In genomic region chr14:75577724-75578098, GRCh38 we compare ENCODE assay signal across 8 cellular contexts. TPM values are rescaled to one million over a fixed set of nuclear protein-coding genes. Genes with fewer than 3 reads are reported as not detected.
A peak's percentile ranks its signal among the peaks of the same experiment; 100 is the strongest.
DNase-seq lines count a peak whose midpoint lies in the region; ATAC-seq and TF ChIP-seq lines count a peak whose summit lies in the region.

No MANE protein-coding gene starts in this region.

- H3K4me1 Mint-ChIP-seq in activated CD4-positive, alpha-beta T cell treated with anti-CD3 and anti-CD28 coated beads for 36 hours, result peaks cover 22% of the 10 kb centered on the region

- no peaks in the 10 kb centered on the region for H3K9me3 Mint-ChIP-seq in activated CD4-positive, alpha-beta T cell treated with anti-CD3 and anti-CD28 coated beads for 36 hours (ENCODE audit: low read depth)

- H3K27me3 ChIP-seq in colonic mucosa (no peaks in the 10 kb centered on the region), layer of hippocampus (ENCODE audit: control insufficient read depth, insufficient read depth, low read length) (no peaks in the 10 kb centered on the region)

- no peaks in the 10 kb centered on the region for H3K9me3 ChIP-seq in colonic mucosa

- intact Hi-C loops in activated CD4-positive, alpha-beta T cell treated with anti-CD3 and anti-CD28 coated beads for 36 hours (cut with DNase I, micrococcal nuclease), result loop anchor here (1.0 to 10.0 kb wide), 5 partner anchors 77 to 405 kb away; partner anchors contain the start of gene ERG28 (in 1 of the 2)
- intact Hi-C loops in colonic mucosa (cut with DNase I), result loop anchor here (2.0 to 5.0 kb wide), 2 partner anchors 77 to 405 kb away; partner anchors contain the start of gene TGFB3

- ATAC-seq in HG02973 (IDR thresholded peaks at IDR 0.05; ENCODE audit: unreplicated experiment), result peak; percentile 68
- peak; percentile 90 for ATAC-seq in activated CD4-positive, alpha-beta T cell treated with anti-CD3 and anti-CD28 coated beads for 36 hours

- peak overlapping the region; percentile 74 for H3K27ac Mint-ChIP-seq in activated CD4-positive, alpha-beta T cell treated with anti-CD3 and anti-CD28 coated beads for 36 hours

- peak; percentile 15 for DNase-seq in NCI-H2029 (lab: John Stamatoyannopoulos, UW)
- no peak for DNase-seq in NCI-H2029 treated with DMSO at 0.1 percent for 48 hours (lab: John Stamatoyannopoulos, UW)
- DNase-seq in NCI-H446 treated with DMSO at 0.1 percent for 48 hours (lab: John Stamatoyannopoulos, UW), result peak; percentile 44
- DNase-seq in activated CD4-positive, alpha-beta T cell treated with anti-CD3 and anti-CD28 coated beads for 36 hours, result peak; percentile 89
- peak; percentile 91 for DNase-seq in colonic mucosa
- peak; percentile 59 to 66 for DNase-seq in stimulated activated CD4-positive, alpha-beta T cell treated with anti-CD3 and anti-CD28 coated beads, Interleukin-15, amount 100 ng/mL, for 48 hours (ENCODE audit: low read depth in 2 of 2)

- no peaks in the 10 kb centered on the region for H3K36me3 Mint-ChIP-seq in activated CD4-positive, alpha-beta T cell treated with anti-CD3 and anti-CD28 coated beads for 36 hours (ENCODE audit: low read depth)

- no peaks in the 10 kb centered on the region for H3K36me3 ChIP-seq in colonic mucosa

- H3K4me3 ChIP-seq in colonic mucosa, result peak overlapping the region; percentile 57

- POLR2A ChIA-PET in activated CD4-positive, alpha-beta T cell treated with anti-CD3 and anti-CD28 coated beads for 36 hours (lab: Charles Lee), result interaction anchor here (0.8 to 2.3 kb wide), 4 partner anchors 11 to 83 kb away, joined by 3 to 7 read pairs (median 6); partner anchors contain the start of gene ERG28

- H3K27ac ChIP-seq in colonic mucosa (peak overlapping the region; percentile 83), layer of hippocampus (ENCODE audit: low read depth, low read length) (peak overlapping the region; percentile 79)

- no peaks in the 10 kb centered on the region for H3K27me3 Mint-ChIP-seq in activated CD4-positive, alpha-beta T cell treated with anti-CD3 and anti-CD28 coated beads for 36 hours

- CTCF ChIA-PET in activated CD4-positive, alpha-beta T cell treated with anti-CD3 and anti-CD28 coated beads for 36 hours (lab: Charles Lee), result interaction anchor here (0.5 to 5.6 kb wide), 46 partner anchors 10 to 1779 kb away, joined by 3 to 104 read pairs (median 4); partner anchors contain the start of genes BATF, ERG28 and TTLL5

- H3K4me3 Mint-ChIP-seq in activated CD4-positive, alpha-beta T cell treated with anti-CD3 and anti-CD28 coated beads for 36 hours, result peak overlapping the region; percentile 74

- H3K9ac ChIP-seq in colonic mucosa (ENCODE audit: low read depth in 2 of 2, low read length in 2 of 2), result peak overlapping the region; percentile 43 to 68

- TF ChIP-seq CTCF in colonic mucosa (IDR thresholded peaks at IDR 0.05), result peak; percentile 64

- peaks cover 12% of the 10 kb centered on the region for H3K4me1 ChIP-seq in colonic mucosa

RNA-seq across cellular contexts. Expression of gene FLVCR2, which starts 0.7 kb away (rescaled TPM):
- 1 to 10 TPM; 2.2 to 3.2 TPM for total RNA-seq in activated CD4-positive, alpha-beta T cell treated with anti-CD3 and anti-CD28 coated beads for 36 hours
- total RNA-seq in colonic mucosa, result 10 to 100 TPM in 1 of 2 donors, 1 to 10 TPM in 1; 9.0 to 10.8 TPM

RNA-seq across cellular contexts. Expression of gene BATF, which starts 55.4 kb away (rescaled TPM):
- 100 to 1,000 TPM; 165 to 187 TPM for total RNA-seq in activated CD4-positive, alpha-beta T cell treated with anti-CD3 and anti-CD28 coated beads for 36 hours
- 1 to 10 TPM in 1 of 2 donors, under 1 TPM in 1; 0.77 to 1.3 TPM for total RNA-seq in colonic mucosa

Comparison
In these comparisons a context has a peak if more than half of its experiments do, and no peak if none do; other contexts are left out.
1. RNA of gene BATF, which starts 55.4 kb away (total RNA-seq): 165 to 187 TPM in activated CD4-positive, alpha-beta T cell treated with anti-CD3 and anti-CD28 coated beads for 36 hours; 0.77 to 1.3 TPM in colonic mucosa; every median in the first group is over 10 times any median in the second.